8 cellular contexts compared by ENCODE assay signal in the genomic region with DNA sequence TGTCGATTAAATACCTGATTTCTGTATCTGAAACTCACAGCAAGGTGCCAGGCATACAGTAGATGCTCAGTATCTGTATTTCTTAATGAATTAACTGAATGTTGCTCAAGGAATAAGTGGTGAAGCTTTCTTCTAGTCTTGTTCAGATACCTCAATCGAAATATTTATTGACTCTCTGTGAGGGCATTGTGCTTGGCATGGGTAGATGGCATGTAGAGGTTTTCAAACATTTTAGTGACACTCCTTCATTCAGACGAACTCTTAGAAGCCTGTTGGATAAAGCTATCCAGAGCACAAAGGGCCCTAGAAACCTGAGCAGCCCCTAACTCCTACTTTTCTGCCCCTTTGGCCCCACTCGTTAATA. TPM values are rescaled to one million over a fixed set of nuclear protein-coding genes. Genes with fewer than 3 reads are reported as not detected.
DNase-seq lines count a peak whose midpoint lies in the region; ATAC-seq and TF ChIP-seq lines count a peak whose summit lies in the region.

No MANE protein-coding gene starts in this region.

- peaks cover 54% of the 10 kb centered on the region for H3K4me1 Mint-ChIP-seq in T-helper 1 cell treated with Interleukin-12 subunit alpha and Interleukin-12 subunit beta and Interleukin-4 antibody, amounts not matched to agents 30 μg/mL and 1 μg/mL, for 36 hours (ENCODE audit: low read depth)
- peaks cover 75% of the 10 kb centered on the region for H3K4me1 Mint-ChIP-seq in activated naive CD8-positive, alpha-beta T cell treated with anti-CD3 and anti-CD28 coated beads, Interleukin-2, amount 50 U/mL, for 24 hours

- no peaks in the 10 kb centered on the region for H3K27me3 ChIP-seq in kidney epithelial cell (ENCODE audit: control insufficient read depth, insufficient read depth, low read length)

- H3K27ac ChIP-seq in substantia nigra (ENCODE audit: low read depth, low read length, poor library complexity, severe bottlenecking): peak overlapping the region; percentile 92

- peak overlapping the region; percentile 95 for H3K4me3 Mint-ChIP-seq in T-helper 1 cell treated with Interleukin-12 subunit alpha and Interleukin-12 subunit beta and Interleukin-4 antibody, amounts not matched to agents 30 μg/mL and 1 μg/mL, for 36 hours
- peak overlapping the region; percentile 100 for H3K4me3 Mint-ChIP-seq in activated naive CD8-positive, alpha-beta T cell treated with anti-CD3 and anti-CD28 coated beads, Interleukin-2, amount 50 U/mL, for 24 hours

- H3K36me3 Mint-ChIP-seq in T-helper 1 cell treated with Interleukin-12 subunit alpha and Interleukin-12 subunit beta and Interleukin-4 antibody, amounts not matched to agents 30 μg/mL and 1 μg/mL, for 36 hours (ENCODE audit: low read depth): peaks cover 11% of the 10 kb centered on the region
- H3K36me3 Mint-ChIP-seq in activated naive CD8-positive, alpha-beta T cell treated with anti-CD3 and anti-CD28 coated beads, Interleukin-2, amount 50 U/mL, for 24 hours (ENCODE audit: low read depth): peaks cover 15% of the 10 kb centered on the region

- no peak for TF ChIP-seq CTCF in kidney epithelial cell (IDR thresholded peaks at IDR 0.05; ENCODE audit: insufficient read depth, low read length, poor library complexity, severe bottlenecking)

- H3K4me3 ChIP-seq in kidney epithelial cell (ENCODE audit: low read depth, low read length): peak overlapping the region; percentile 76

- H3K9me3 Mint-ChIP-seq in T-helper 1 cell treated with Interleukin-12 subunit alpha and Interleukin-12 subunit beta and Interleukin-4 antibody, amounts not matched to agents 30 μg/mL and 1 μg/mL, for 36 hours: no peaks in the 10 kb centered on the region
- no peaks in the 10 kb centered on the region for H3K9me3 Mint-ChIP-seq in activated naive CD8-positive, alpha-beta T cell treated with anti-CD3 and anti-CD28 coated beads, Interleukin-2, amount 50 U/mL, for 24 hours

- no peak for DNase-seq in T-helper 1 cell
- no peak for DNase-seq in activated naive CD8-positive, alpha-beta T cell treated with anti-CD3 and anti-CD28 coated beads, Interleukin-2, amount 50 U/mL, for 24 hours
- DNase-seq in kidney epithelial cell (ENCODE audit: low read depth): no peak
- no peak for DNase-seq in substantia nigra (lab: John Stamatoyannopoulos, UW)
- DNase-seq in GM19238 (ENCODE audit: insufficient read length, low spot score): no peak

- peak overlapping the region; percentile 99 for H3K27ac Mint-ChIP-seq in T-helper 1 cell treated with Interleukin-12 subunit alpha and Interleukin-12 subunit beta and Interleukin-4 antibody, amounts not matched to agents 30 μg/mL and 1 μg/mL, for 36 hours
- H3K27ac Mint-ChIP-seq in activated naive CD8-positive, alpha-beta T cell treated with anti-CD3 and anti-CD28 coated beads, Interleukin-2, amount 50 U/mL, for 24 hours: peak overlapping the region; percentile 96

- no peaks in the 10 kb centered on the region for H3K36me3 ChIP-seq in kidney epithelial cell (ENCODE audit: control insufficient read depth, insufficient read depth, low read length)

- no peaks in the 10 kb centered on the region for H3K27me3 Mint-ChIP-seq in T-helper 1 cell treated with Interleukin-12 subunit alpha and Interleukin-12 subunit beta and Interleukin-4 antibody, amounts not matched to agents 30 μg/mL and 1 μg/mL, for 36 hours (ENCODE audit: low read depth)
- H3K27me3 Mint-ChIP-seq in activated naive CD8-positive, alpha-beta T cell treated with anti-CD3 and anti-CD28 coated beads, Interleukin-2, amount 50 U/mL, for 24 hours: no peaks in the 10 kb centered on the region

- ATAC-seq in activated naive CD8-positive, alpha-beta T cell treated with anti-CD3 and anti-CD28 coated beads, Interleukin-2, amount 50 U/mL, for 24 hours: no peak
- ATAC-seq in HG03097 (IDR thresholded peaks at IDR 0.05; ENCODE audit: low FRiP score, unreplicated experiment): no peak
- no peak for ATAC-seq in HG03520 (IDR thresholded peaks at IDR 0.05; ENCODE audit: unreplicated experiment)

RNA-seq across cellular contexts. Expression of a gene that starts 0.4 kb away (rescaled TPM):
- 31.4 and 38.1 TPM in 2 replicates for total RNA-seq in kidney epithelial cell

RNA-seq across cellular contexts. Expression of a gene that starts 1.8 kb away (rescaled TPM):
- 51.5 and 84.6 TPM in 2 replicates for total RNA-seq in kidney epithelial cell

RNA-seq across cellular contexts. Expression of a gene that starts 49.1 kb away (rescaled TPM):
- 0.21 and 1.4 TPM in 2 replicates for total RNA-seq in kidney epithelial cell

RNA-seq across cellular contexts. Expression of a gene that starts 56.1 kb away (rescaled TPM):
- 0.14 and 1.0 TPM in 2 replicates for total RNA-seq in kidney epithelial cell
